Comparison of ENCODE assay signal across 12 cellular contexts in genomic region chr1:1216770-1217620, GRCh38. TPM values are rescaled to one million over a fixed set of nuclear protein-coding genes. Genes with fewer than 3 reads are reported as not detected.
A peak's percentile ranks its signal among the peaks of the same experiment; 100 is the strongest.
DNase-seq lines count a peak whose midpoint lies in the region; ATAC-seq and TF ChIP-seq lines count a peak whose summit lies in the region.
"Had no signal": no experiment of that assay in that cellular context is flagged by ENCODE, and none has a peak within 500 bp of the region (broad histone marks: within the 10 kb centered on the region; RNA-seq: fewer than 3 reads in every experiment).

No MANE protein-coding gene starts in this region.

- peaks cover 44% of the 10 kb centered on the region for H3K4me1 Mint-ChIP-seq in stimulated activated naive CD8-positive, alpha-beta T cell treated with anti-CD3 and anti-CD28 coated beads, Interleukin-15, Interleukin-2, amounts not matched to agents 100 ng/mL and 50 ng/mL, for 24 hours (ENCODE audit: low read depth)
- H3K4me1 Mint-ChIP-seq in activated T-cell treated with anti-CD3 and anti-CD28 coated beads, Interleukin-2, amount 50 U/mL, for 24 hours (ENCODE audit: low read depth), result peaks cover 53% of the 10 kb centered on the region
- no peaks in the 10 kb centered on the region for H3K4me1 Mint-ChIP-seq in endodermal cell

- H3K27ac ChIP-seq in endodermal cell (ENCODE audit: low read depth, low read length), result no peak overlapping the region

- H3K36me3 ChIP-seq in endodermal cell (ENCODE audit: control insufficient read depth, insufficient read depth, low read length), result peaks cover 21% of the 10 kb centered on the region

- no peaks in the 10 kb centered on the region for H3K9me3 ChIP-seq in endodermal cell (ENCODE audit: control insufficient read depth, low read length)
- H3K9me3 ChIP-seq: BE2C had no signal

- no peaks in the 10 kb centered on the region for H3K4me1 ChIP-seq in endodermal cell (ENCODE audit: control insufficient read depth, insufficient read depth, low read length)
- H3K4me1 ChIP-seq: BE2C had no signal

- no peak overlapping the region for H3K9ac ChIP-seq in endodermal cell (ENCODE audit: extremely low read depth, low read length, poor library complexity, severe bottlenecking)

- H3K9me3 Mint-ChIP-seq in stimulated activated naive CD8-positive, alpha-beta T cell treated with anti-CD3 and anti-CD28 coated beads, Interleukin-15, Interleukin-2, amounts not matched to agents 100 ng/mL and 50 ng/mL, for 24 hours, result no peaks in the 10 kb centered on the region
- no peaks in the 10 kb centered on the region for H3K9me3 Mint-ChIP-seq in activated T-cell treated with anti-CD3 and anti-CD28 coated beads, Interleukin-2, amount 50 U/mL, for 24 hours
- H3K9me3 Mint-ChIP-seq in endodermal cell, result no peaks in the 10 kb centered on the region

- 96 to 97% methylated on average over 54 to 74 of the region's 74 CpGs for WGBS in endodermal cell (ENCODE audit: insufficient coverage in 1 of 2, insufficient read length in 1 of 2), 2 experiments

- H3K36me3 Mint-ChIP-seq in stimulated activated naive CD8-positive, alpha-beta T cell treated with anti-CD3 and anti-CD28 coated beads, Interleukin-15, Interleukin-2, amounts not matched to agents 100 ng/mL and 50 ng/mL, for 24 hours (ENCODE audit: low read depth), result peaks cover 37% of the 10 kb centered on the region
- peaks cover 59% of the 10 kb centered on the region for H3K36me3 Mint-ChIP-seq in activated T-cell treated with anti-CD3 and anti-CD28 coated beads, Interleukin-2, amount 50 U/mL, for 24 hours (ENCODE audit: low read depth)
- peaks cover 25% of the 10 kb centered on the region for H3K36me3 Mint-ChIP-seq in endodermal cell (ENCODE audit: low read depth)

- no peak for TF ChIP-seq CTCF in endodermal cell (conservative IDR thresholded peaks at IDR 0.05)

- H3K4me3 Mint-ChIP-seq in stimulated activated naive CD8-positive, alpha-beta T cell treated with anti-CD3 and anti-CD28 coated beads, Interleukin-15, Interleukin-2, amounts not matched to agents 100 ng/mL and 50 ng/mL, for 24 hours, result peak overlapping the region; percentile 28
- H3K4me3 Mint-ChIP-seq in activated T-cell treated with anti-CD3 and anti-CD28 coated beads, Interleukin-2, amount 50 U/mL, for 24 hours, result peak overlapping the region; percentile 85
- no peak overlapping the region for H3K4me3 Mint-ChIP-seq in endodermal cell

- DNase-seq in stimulated activated naive CD8-positive, alpha-beta T cell treated with anti-CD3 and anti-CD28 coated beads, Interleukin-15, Interleukin-2, amounts not matched to agents 100 U/mL and 50 U/mL, for 24 hours, result no peak
- DNase-seq in activated T-cell treated with anti-CD3 and anti-CD28 coated beads, Interleukin-2, amount 50 U/mL, for 24 hours, result peak; percentile 67
- DNase-seq in endodermal cell (no peak), NCI-H1417 (lab: John Stamatoyannopoulos, UW) (no peak), nucleus accumbens (lab: John Stamatoyannopoulos, UW) (no peak), NCI-H82 treated with DMSO at 0.1 percent for 48 hours (lab: John Stamatoyannopoulos, UW; ENCODE audit: unreplicated experiment) (no peak)
- DNase-seq: BE2C, NCI-H2081 treated with DMSO at 0.1 percent for 48 hours had no signal

- no peak overlapping the region for H3K4me3 ChIP-seq in endodermal cell (ENCODE audit: low read length)

- H3K27me3 ChIP-seq in endodermal cell (ENCODE audit: control insufficient read depth, insufficient read depth, low read length, poor library complexity, severe bottlenecking), result no peaks in the 10 kb centered on the region
- H3K27me3 ChIP-seq: BE2C had no signal

- H3K27me3 Mint-ChIP-seq in stimulated activated naive CD8-positive, alpha-beta T cell treated with anti-CD3 and anti-CD28 coated beads, Interleukin-15, Interleukin-2, amounts not matched to agents 100 ng/mL and 50 ng/mL, for 24 hours, result no peaks in the 10 kb centered on the region
- H3K27me3 Mint-ChIP-seq in activated T-cell treated with anti-CD3 and anti-CD28 coated beads, Interleukin-2, amount 50 U/mL, for 24 hours, result no peaks in the 10 kb centered on the region
- no peaks in the 10 kb centered on the region for H3K27me3 Mint-ChIP-seq in endodermal cell (ENCODE audit: insufficient read depth)

- H3K27ac Mint-ChIP-seq in stimulated activated naive CD8-positive, alpha-beta T cell treated with anti-CD3 and anti-CD28 coated beads, Interleukin-15, Interleukin-2, amounts not matched to agents 100 ng/mL and 50 ng/mL, for 24 hours, result peak overlapping the region; percentile 73
- peak overlapping the region; percentile 98 for H3K27ac Mint-ChIP-seq in activated T-cell treated with anti-CD3 and anti-CD28 coated beads, Interleukin-2, amount 50 U/mL, for 24 hours
- H3K27ac Mint-ChIP-seq in endodermal cell, result peak overlapping the region; percentile 48

- ATAC-seq in stimulated activated naive CD8-positive, alpha-beta T cell treated with anti-CD3 and anti-CD28 coated beads, Interleukin-15, Interleukin-2, amounts not matched to agents 100 U/mL and 50 U/mL, for 24 hours, result no peak
- ATAC-seq in HG02938 (IDR thresholded peaks at IDR 0.05; ENCODE audit: unreplicated experiment), result no peak

RNA-seq across cellular contexts. Expression of gene TNFRSF4, which starts 3.0 kb away (rescaled TPM):
- under 1 TPM in 1 of 2 donors, not detected in 1; 0.20 TPM for total RNA-seq in endodermal cell
- polyA plus RNA-seq in endodermal cell (2013, experiment 1 of 2), result not detected
- polyA plus RNA-seq in endodermal cell (2013, experiment 2 of 2), result not detected

RNA-seq across cellular contexts. Expression of gene TNFRSF18, which starts 10.6 kb away (rescaled TPM):
- 1 to 10 TPM in 1 of 2 donors, under 1 TPM in 1; 0.95 to 1.7 TPM for total RNA-seq in endodermal cell
- polyA plus RNA-seq in endodermal cell (2013, experiment 1 of 2), result not detected
- 0.25 TPM for polyA plus RNA-seq in endodermal cell (2013, experiment 2 of 2)
- total RNA-seq: pulmonary artery endothelial cell, urinary bladder had no signal

RNA-seq across cellular contexts. Expression of gene SDF4, which starts 14.8 kb away (rescaled TPM):
- total RNA-seq in endodermal cell, result 10 to 100 TPM; 85.9 to 95.6 TPM
- 77.8 TPM for polyA plus RNA-seq in endodermal cell (2013, experiment 1 of 2)
- polyA plus RNA-seq in endodermal cell (2013, experiment 2 of 2), result 71.1 TPM

RNA-seq across cellular contexts. Expression of gene B3GALT6, which starts 15.0 kb away (rescaled TPM):
- 10 to 100 TPM; 24.8 to 31.5 TPM for total RNA-seq in endodermal cell
- polyA plus RNA-seq in endodermal cell (2013, experiment 1 of 2), result 27.8 TPM
- 24.0 TPM for polyA plus RNA-seq in endodermal cell (2013, experiment 2 of 2)

RNA-seq across cellular contexts. Expression of gene C1QTNF12, which starts 29.5 kb away (rescaled TPM):
- total RNA-seq in endodermal cell, result 10 to 100 TPM in 1 of 2 donors, 1 to 10 TPM in 1; 8.1 to 13.5 TPM
- 3.2 TPM for polyA plus RNA-seq in endodermal cell (2013, experiment 1 of 2)
- polyA plus RNA-seq in endodermal cell (2013, experiment 2 of 2), result 3.5 TPM

Comparison
In these comparisons a context has a peak if more than half of its experiments do, and no peak if none do; other contexts are left out.
1. H3K27ac Mint-ChIP-seq: peak in every context shown above with its lines; median percentile 98 in activated T-cell treated with anti-CD3 and anti-CD28 coated beads, Interleukin-2, amount 50 U/mL, for 24 hours; 73 in stimulated activated naive CD8-positive, alpha-beta T cell treated with anti-CD3 and anti-CD28 coated beads, Interleukin-15, Interleukin-2, amounts not matched to agents 100 ng/mL and 50 ng/mL, for 24 hours; 48 in endodermal cell.